In genomic region chr10:119028900-119029612, GRCh38 we compare ENCODE assay signal across 8 cellular contexts. TPM values are rescaled to one million over a fixed set of nuclear protein-coding genes. Genes with fewer than 3 reads are reported as not detected.
DNase-seq lines count a peak whose midpoint lies in the region; ATAC-seq and TF ChIP-seq lines count a peak whose summit lies in the region.

No MANE protein-coding gene starts in this region.

- H3K4me3 ChIP-seq in RWPE2 (ENCODE audit: severe bottlenecking) (peak overlapping the region; percentile 63), foreskin fibroblast (ENCODE audit: low read depth in 1 of 2, low read length in 2 of 2) (peak overlapping the region; percentile 16 to 41)

- TF ChIP-seq CTCF in RWPE2 (IDR thresholded peaks at IDR 0.05; ENCODE audit: poor library complexity, severe bottlenecking), result peak; percentile 17
- TF ChIP-seq CTCF in foreskin fibroblast (IDR thresholded peaks at IDR 0.05; ENCODE audit: low read depth, low read length), result no peak
- TF ChIP-seq CTCF in neural crest cell (conservative IDR thresholded peaks at IDR 0.05), result no peak

- peak; percentile 34 for DNase-seq in DMS 273 treated with DMSO at 0.1 percent for 48 hours (lab: John Stamatoyannopoulos, UW)
- peak; percentile 78 for DNase-seq in RWPE2 (ENCODE audit: low spot score)
- peak; percentile 76 for DNase-seq in activated gamma-delta T cell treated with Interleukin-2 at 50 U/mL for 16 hours
- DNase-seq in foreskin fibroblast, result peak; percentile 77 to 90
- peak; percentile 79 for DNase-seq in neural crest cell (ENCODE audit: low read depth, low spot score)

- no peak for TF ChIP-seq EP300 in Ishikawa (IDR thresholded peaks at IDR 0.05; ENCODE audit: borderline replicate concordance)

- H3K9me3 Mint-ChIP-seq in neural crest cell, result no peaks in the 10 kb centered on the region
- H3K9me3 Mint-ChIP-seq in stimulated activated naive CD8-positive, alpha-beta T cell treated with anti-CD3 and anti-CD28 coated beads, Interleukin-15, Interleukin-2, amounts not matched to agents 100 ng/mL and 50 ng/mL, for 24 hours, result no peaks in the 10 kb centered on the region

- H3K27ac ChIP-seq in RWPE2 (ENCODE audit: poor library complexity, severe bottlenecking), result no peak overlapping the region

- peaks cover 20% of the 10 kb centered on the region for H3K4me1 Mint-ChIP-seq in neural crest cell
- peaks cover 18% of the 10 kb centered on the region for H3K4me1 Mint-ChIP-seq in stimulated activated naive CD8-positive, alpha-beta T cell treated with anti-CD3 and anti-CD28 coated beads, Interleukin-15, Interleukin-2, amounts not matched to agents 100 ng/mL and 50 ng/mL, for 24 hours (ENCODE audit: low read depth)

- peaks cover 13% of the 10 kb centered on the region for H3K4me1 ChIP-seq in RWPE2 (ENCODE audit: insufficient read depth, poor library complexity, severe bottlenecking)

- H3K36me3 ChIP-seq in RWPE2 (ENCODE audit: low read depth), result peaks cover 17% of the 10 kb centered on the region

- peak overlapping the region; percentile 83 for H3K4me3 Mint-ChIP-seq in neural crest cell
- H3K4me3 Mint-ChIP-seq in stimulated activated naive CD8-positive, alpha-beta T cell treated with anti-CD3 and anti-CD28 coated beads, Interleukin-15, Interleukin-2, amounts not matched to agents 100 ng/mL and 50 ng/mL, for 24 hours, result peak overlapping the region; percentile 53

- ATAC-seq in GM21528 (IDR thresholded peaks at IDR 0.05; ENCODE audit: low FRiP score, unreplicated experiment) (peak; percentile 66), RWPE2 (ENCODE audit: low read depth) (peak; percentile 54)

- TF ChIP-seq RAD21 in Ishikawa (IDR thresholded peaks at IDR 0.05; ENCODE audit: low read depth), result no peak

- no peaks in the 10 kb centered on the region for H3K9me3 ChIP-seq in RWPE2 (ENCODE audit: severe bottlenecking)

- no peaks in the 10 kb centered on the region for H3K27me3 ChIP-seq in RWPE2 (ENCODE audit: insufficient read depth, poor library complexity, severe bottlenecking)

- no peak overlapping the region for H3K27ac Mint-ChIP-seq in neural crest cell (ENCODE audit: unreplicated experiment)
- H3K27ac Mint-ChIP-seq in stimulated activated naive CD8-positive, alpha-beta T cell treated with anti-CD3 and anti-CD28 coated beads, Interleukin-15, Interleukin-2, amounts not matched to agents 100 ng/mL and 50 ng/mL, for 24 hours, result no peak overlapping the region

- H3K36me3 Mint-ChIP-seq in neural crest cell (ENCODE audit: low read depth), result no peaks in the 10 kb centered on the region
- H3K36me3 Mint-ChIP-seq in stimulated activated naive CD8-positive, alpha-beta T cell treated with anti-CD3 and anti-CD28 coated beads, Interleukin-15, Interleukin-2, amounts not matched to agents 100 ng/mL and 50 ng/mL, for 24 hours (ENCODE audit: low read depth), result peaks cover 13% of the 10 kb centered on the region

- peaks cover 4% of the 10 kb centered on the region for H3K27me3 Mint-ChIP-seq in neural crest cell (ENCODE audit: low read depth)
- peaks cover 6% of the 10 kb centered on the region for H3K27me3 Mint-ChIP-seq in stimulated activated naive CD8-positive, alpha-beta T cell treated with anti-CD3 and anti-CD28 coated beads, Interleukin-15, Interleukin-2, amounts not matched to agents 100 ng/mL and 50 ng/mL, for 24 hours

TF ChIP-seq in Ishikawa, 13 proteins besides CTCF, POLR2A, EP300 and RAD21:
- no peak for TF ChIP-seq FOXM1 (IDR thresholded peaks at IDR 0.05; ENCODE audit: borderline replicate concordance, low read depth)
- no peak for TF ChIP-seq NFIC (IDR thresholded peaks at IDR 0.05)
- 0 out of 2 replicates have a peak, but pooled peaks have one; percentile 17 for TF ChIP-seq CREB1 (IDR thresholded peaks at IDR 0.05; ENCODE audit: low read depth)
- TF ChIP-seq REST (IDR thresholded peaks at IDR 0.05; ENCODE audit: low read depth), result no peak
- peak; percentile 83 for TF ChIP-seq EGR1 (IDR thresholded peaks at IDR 0.05)
- TF ChIP-seq ZBTB7A (IDR thresholded peaks at IDR 0.05; ENCODE audit: low read depth), result peak; percentile 52; the same call in 1 of the 2 replicates
- TF ChIP-seq TCF12 (IDR thresholded peaks at IDR 0.05; ENCODE audit: low read depth), result no peak
- TF ChIP-seq TEAD4 (IDR thresholded peaks at IDR 0.05), result 0 out of 2 replicates have a peak, but pooled peaks have one; percentile 25
- no peak for TF ChIP-seq USF1 (IDR thresholded peaks at IDR 0.05)
- peak; percentile 10; the same call in 1 of the 2 replicates for TF ChIP-seq MAX (IDR thresholded peaks at IDR 0.05)
- peak; percentile 1; the same call in 1 of the 2 replicates for TF ChIP-seq TAF1 (IDR thresholded peaks at IDR 0.05; ENCODE audit: low read depth)
- no peak for TF ChIP-seq YY1 (IDR thresholded peaks at IDR 0.05; ENCODE audit: low read depth)
TF ChIP-seq in Ishikawa: peak in this region for 6.

RNA-seq across cellular contexts. Expression of gene NANOS1, which starts 0.5 kb away (rescaled TPM):
- total RNA-seq in neural crest cell, result 2.8 and 3.0 TPM in 2 replicates

RNA-seq across cellular contexts. Expression of gene EIF3A, which starts 51.6 kb away (rescaled TPM):
- 163 and 169 TPM in 2 replicates for total RNA-seq in neural crest cell
